Comparison of ENCODE assay signal across 11 cellular contexts in the genomic region with DNA sequence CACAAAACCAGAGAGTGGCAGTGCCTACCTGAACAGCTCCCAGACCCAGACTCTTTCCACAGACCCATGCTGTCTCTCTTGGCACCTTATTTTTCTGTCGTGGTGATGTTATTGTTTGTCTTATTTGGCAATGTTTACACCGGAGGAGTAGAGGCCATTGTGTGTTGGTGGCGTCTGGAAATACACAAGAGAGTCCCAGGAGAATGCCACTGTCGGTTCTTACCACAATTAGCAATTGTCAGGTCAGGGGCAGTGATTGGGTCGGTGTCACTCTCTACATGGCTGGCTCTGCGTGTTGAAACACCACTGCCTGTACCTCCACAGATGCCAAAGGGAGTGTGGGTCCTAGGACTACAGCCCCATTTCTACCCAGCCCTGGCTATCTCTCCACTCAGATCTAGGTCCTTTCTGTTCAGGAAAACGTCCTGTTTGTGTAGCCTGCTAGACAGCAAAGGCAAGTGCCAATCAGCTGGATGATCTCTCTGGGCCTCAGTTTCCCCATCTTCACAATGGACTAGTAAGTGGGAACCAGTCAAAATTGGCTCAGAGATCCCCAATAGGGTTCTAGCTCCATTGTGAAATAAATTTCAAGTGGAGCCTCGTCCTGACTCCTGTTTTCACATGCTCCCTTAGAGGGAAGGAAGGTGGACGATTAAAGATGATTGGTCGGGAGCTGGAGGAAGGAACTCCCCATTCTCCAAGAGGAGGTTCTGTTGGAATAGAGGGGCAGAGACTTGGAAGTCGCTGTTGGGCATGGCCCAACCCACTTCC. TPM values are rescaled to one million over a fixed set of nuclear protein-coding genes. Genes with fewer than 3 reads are reported as not detected.
A peak's percentile ranks its signal among the peaks of the same experiment; 100 is the strongest.
DNase-seq lines count a peak whose midpoint lies in the region; ATAC-seq, FAIRE-seq and TF ChIP-seq lines count a peak whose summit lies in the region.
"Had no signal": no experiment of that assay in that cellular context is flagged by ENCODE, and none has a peak within 500 bp of the region (broad histone marks: within the 10 kb centered on the region; RNA-seq: fewer than 3 reads in every experiment).

No MANE protein-coding gene starts in this region.

- H3K4me1 ChIP-seq in RWPE2 (ENCODE audit: insufficient read depth, poor library complexity, severe bottlenecking) (peaks cover 95% of the 10 kb centered on the region), pancreas (peaks cover 44 to 83% (median 73%) of the 10 kb centered on the region in 3 donors), upper lobe of left lung (peaks cover 70 to 99% (median 93%) of the 10 kb centered on the region in 4 donors)

- 74 to 77% methylated on average over 11 of the region's 11 CpGs for WGBS in pancreas, 2 donors
- WGBS in upper lobe of left lung, 2 donors = 61 to 69% methylated on average over 11 of the region's 11 CpGs

- no peak for FAIRE-seq in pancreas (lab: Jason Lieb, UNC)

- peak overlapping the region; percentile 25 for H3K4me3 Mint-ChIP-seq in endothelial cell (ENCODE audit: unreplicated experiment)

- H3K9me3 ChIP-seq in RWPE2 (ENCODE audit: severe bottlenecking) = no peaks in the 10 kb centered on the region
- H3K9me3 ChIP-seq in pancreas = no peaks in the 10 kb centered on the region
- no peaks in the 10 kb centered on the region for H3K9me3 ChIP-seq in upper lobe of left lung

- intact Hi-C loops in pancreas (cut with DNase I) = no loop called here

- H3K27ac ChIP-seq in RWPE2 (ENCODE audit: poor library complexity, severe bottlenecking) (peak overlapping the region; percentile 97), pancreas (peak overlapping the region; percentile 44 to 85 (median 65)), upper lobe of left lung (peak overlapping the region; percentile 80 to 98 (median 96))

- DNase-seq in RWPE2 (ENCODE audit: low spot score) = no peak
- DNase-seq in endothelial cell (ENCODE audit: low spot score) = no peak
- no peak for DNase-seq in pancreas
- no peak for DNase-seq in upper lobe of left lung
- DNase-seq in activated gamma-delta T cell treated with Interleukin-2 at 50 U/mL for 16 hours = no peak
- DNase-seq in GM20000 (ENCODE audit: low spot score) = no peak
- DNase-seq: activated CD4-positive, alpha-beta T cell treated with anti-CD3 and anti-CD28 coated beads for 1 hour; NCI-H1048; NCI-H526 treated with DMSO at 0.1 percent for 48 hours had no signal

- peaks cover 19% of the 10 kb centered on the region for H3K36me3 Mint-ChIP-seq in endothelial cell (ENCODE audit: low read depth, unreplicated experiment)

- no peak for TF ChIP-seq POLR2A in upper lobe of left lung (IDR thresholded peaks at IDR 0.05)

- peaks cover 2% of the 10 kb centered on the region for H3K27me3 Mint-ChIP-seq in endothelial cell (ENCODE audit: unreplicated experiment)

- H3K27ac Mint-ChIP-seq in endothelial cell (ENCODE audit: unreplicated experiment) = peak overlapping the region; percentile 70

- H3K4me1 Mint-ChIP-seq in endothelial cell (ENCODE audit: unreplicated experiment) = peaks cover 39% of the 10 kb centered on the region

- H3K4me3 ChIP-seq in RWPE2 (ENCODE audit: severe bottlenecking) (no peak overlapping the region), pancreas (no peak overlapping the region), upper lobe of left lung (peak overlapping the region in 2 of 4 donors; percentile 2 to 3)
- H3K4me3 ChIP-seq: SK-N-MC had no signal

- no peaks in the 10 kb centered on the region for H3K9me3 Mint-ChIP-seq in endothelial cell (ENCODE audit: unreplicated experiment)

- no peak for TF ChIP-seq CTCF in RWPE2 (IDR thresholded peaks at IDR 0.05; ENCODE audit: poor library complexity, severe bottlenecking)
- TF ChIP-seq CTCF in endothelial cell (IDR thresholded peaks at IDR 0.05; ENCODE audit: unreplicated experiment) = no peak
- TF ChIP-seq CTCF in pancreas (IDR thresholded peaks at IDR 0.05) = no peak
- no peak for TF ChIP-seq CTCF in upper lobe of left lung (IDR thresholded peaks at IDR 0.05)
- TF ChIP-seq CTCF in GM20000 (IDR thresholded peaks at IDR 0.05; ENCODE audit: extremely low read depth, missing control alignments) = no peak

- ATAC-seq in RWPE2 (ENCODE audit: low read depth) (no peak), pancreas (no peak), upper lobe of left lung (ENCODE audit: low FRiP score in 2 of 2) (no peak), GM21737 (IDR thresholded peaks at IDR 0.05; ENCODE audit: unreplicated experiment) (no peak)

- H3K27me3 ChIP-seq in RWPE2 (ENCODE audit: insufficient read depth, poor library complexity, severe bottlenecking) (no peaks in the 10 kb centered on the region), pancreas (no peaks in the 10 kb centered on the region), upper lobe of left lung (no peaks in the 10 kb centered on the region)

- H3K36me3 ChIP-seq in RWPE2 (ENCODE audit: low read depth) (peaks cover 16% of the 10 kb centered on the region), pancreas (no peaks in the 10 kb centered on the region), upper lobe of left lung (peaks cover 0 to 23% (median 4%) of the 10 kb centered on the region in 4 donors)

- peak in 1 of 4 donors; percentile 5 for TF ChIP-seq EP300 in upper lobe of left lung (IDR thresholded peaks at IDR 0.05)

RNA-seq across cellular contexts. Expression of gene EPAS1, which starts 17.0 kb away (rescaled TPM):
- total RNA-seq in endothelial cell (ENCODE audit: unreplicated experiment) (280 TPM), pancreas (100 to 1,000 TPM in 2 of 6 donors, 10 to 100 TPM in 4; 61.8 to 165 (median 85.8) TPM), upper lobe of left lung (1,000 to 10,000 TPM in 4 of 6 donors, 100 to 1,000 TPM in 2; 440 to 1,878 (median 1,131) TPM)
- 10 to 100 TPM; 35.6 to 69.1 TPM for polyA plus RNA-seq in pancreas
